16 cellular contexts compared by ENCODE assay signal in the genomic region with DNA sequence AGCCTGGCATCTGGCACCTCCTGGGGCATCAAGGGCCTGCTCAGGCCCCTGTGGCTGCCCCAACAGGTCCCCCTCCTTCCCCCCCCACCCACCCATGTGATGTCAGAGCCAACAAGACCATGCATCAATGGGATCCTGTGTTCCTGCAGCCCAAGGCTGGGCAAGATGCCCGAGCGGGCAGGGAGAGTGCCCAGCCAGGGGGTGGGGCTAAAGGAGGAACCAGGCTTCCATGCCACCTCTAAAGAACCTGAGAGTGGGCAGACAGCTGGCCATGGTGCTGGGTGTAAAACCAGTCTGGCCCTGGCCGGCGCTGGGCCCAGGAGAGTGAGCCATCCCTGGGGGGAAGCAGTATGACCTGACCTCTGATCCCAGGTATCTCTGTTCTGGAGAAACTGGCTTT. TPM values are rescaled to one million over a fixed set of nuclear protein-coding genes. Genes with fewer than 3 reads are reported as not detected.
DNase-seq lines count a peak whose midpoint lies in the region; ATAC-seq and TF ChIP-seq lines count a peak whose summit lies in the region.
"Had no signal": no experiment of that assay in that cellular context is flagged by ENCODE, and none has a peak within 500 bp of the region (broad histone marks: within the 10 kb centered on the region; RNA-seq: fewer than 3 reads in every experiment).

No MANE protein-coding gene starts in this region.

- DNase-seq in C1 segment of cervical spinal cord (lab: John Stamatoyannopoulos, UW) (peak in 13 of 14 donors; percentile 16 to 94 (median 81)), NCI-H1105 treated with DMSO at 0.1 percent for 48 hours (lab: John Stamatoyannopoulos, UW) (peak; percentile 58), dorsolateral prefrontal cortex (peak in 9 of 10 donors; percentile 83 to 95 (median 92)), occipital lobe (lab: John Stamatoyannopoulos, UW) (peak; percentile 83)
- DNase-seq in activated T-cell treated with anti-CD3 and anti-CD28 coated beads, Interleukin-2, amount 50 U/mL, for 1 hour: no peak
- DNase-seq in activated CD4-positive, CD25-positive, alpha-beta regulatory T cell (lab: John Stamatoyannopoulos, UW): no peak
- DNase-seq: activated CD8-positive, alpha-beta memory T cell treated with anti-CD3 and anti-CD28 coated beads, Interleukin-2, amount 50 U/mL, for 4 hours; H7; left lung; NCI-H1436 treated with DMSO at 0.1 percent for 48 hours; NK-92 treated with Interleukin-12 subunit alpha and Interleukin-12 subunit beta, amount 100 ng/mL, for 24 hours had no signal

- ATAC-seq in GM21723 (IDR thresholded peaks at IDR 0.05; ENCODE audit: unreplicated experiment): no peak
- no peak for ATAC-seq in GM21786 (IDR thresholded peaks at IDR 0.05; ENCODE audit: unreplicated experiment)
- ATAC-seq: left lung, WTC11 had no signal

- no peaks in the 10 kb centered on the region for H3K27me3 ChIP-seq in dorsolateral prefrontal cortex

- peak overlapping the region in 35 of 59 donors; percentile 1 to 56 (median 34) for H3K4me3 ChIP-seq in dorsolateral prefrontal cortex
- H3K4me3 ChIP-seq: left lung, thoracic aorta had no signal

- intact Hi-C loops in dorsolateral prefrontal cortex (cut with DNase I): no loop called here

- peak overlapping the region in 58 of 59 donors; percentile 48 to 98 (median 92) for H3K27ac ChIP-seq in dorsolateral prefrontal cortex
- H3K27ac ChIP-seq: epithelial cell of prostate, left lung, thoracic aorta had no signal

- peak in 5 of 56 donors; percentile 10 to 33 (median 17) for TF ChIP-seq CTCF in dorsolateral prefrontal cortex (IDR thresholded peaks at IDR 0.05 in 54 of 56, conservative IDR thresholded peaks at IDR 0.05 in 2 of 56; ENCODE audit: low read depth in 1 of 56, partially characterized antibody in 56 of 56)

RNA-seq across cellular contexts. Expression of gene COL16A1, which starts 7.6 kb away (rescaled TPM):
- total RNA-seq in dorsolateral prefrontal cortex (100 to 1,000 TPM in 60 of 120 experiments, 10 to 100 TPM in 60; 24.6 to 285 (median 97.8) TPM), occipital lobe (5.8 TPM)

RNA-seq across cellular contexts. Expression of gene PEF1, which starts 51.6 kb away (rescaled TPM):
- total RNA-seq in dorsolateral prefrontal cortex (10 to 100 TPM; 41.8 to 80.3 (median 60.8) TPM), occipital lobe (53.5 TPM)

Comparison
In these comparisons a context has a peak if more than half of its experiments do, and no peak if none do; other contexts are left out.
1. DNase-seq: peak in C1 segment of cervical spinal cord (13 of 14), NCI-H1105 treated with DMSO at 0.1 percent for 48 hours (single experiment), dorsolateral prefrontal cortex (9 of 10) and occipital lobe (single experiment); none in activated T-cell treated with anti-CD3 and anti-CD28 coated beads, Interleukin-2, amount 50 U/mL, for 1 hour (single experiment) and activated CD4-positive, CD25-positive, alpha-beta regulatory T cell (0 of 4).